ENCODE assay signal across 9 cellular contexts in genomic region chr1:998905-999796, GRCh38. TPM values are rescaled to one million over a fixed set of nuclear protein-coding genes. Genes with fewer than 3 reads are reported as not detected.
DNase-seq lines count a peak whose midpoint lies in the region; ATAC-seq and TF ChIP-seq lines count a peak whose summit lies in the region.
"Had no signal": no experiment of that assay in that cellular context is flagged by ENCODE, and none has a peak within 500 bp of the region (broad histone marks: within the 10 kb centered on the region; RNA-seq: fewer than 3 reads in every experiment).

No MANE protein-coding gene starts in this region.

- peak overlapping the region; percentile 46 to 92 (median 60) for H3K4me3 ChIP-seq in sigmoid colon

- no peaks in the 10 kb centered on the region for H3K36me3 ChIP-seq in sigmoid colon

- no peak overlapping the region for H3K27ac Mint-ChIP-seq in activated naive CD8-positive, alpha-beta T cell
- H3K27ac Mint-ChIP-seq in activated naive CD8-positive, alpha-beta T cell treated with anti-CD3 and anti-CD28 coated beads for 36 hours = no peak overlapping the region
- H3K27ac Mint-ChIP-seq in activated CD8-positive, alpha-beta T cell treated with anti-CD3 and anti-CD28 coated beads for 36 hours = no peak overlapping the region
- H3K27ac Mint-ChIP-seq: stimulated activated naive CD8-positive, alpha-beta T cell treated with anti-CD3 and anti-CD28 coated beads, Interleukin-15, Interleukin-2, amounts not matched to agents 100 ng/mL and 50 ng/mL, for 24 hours had no signal

- no peak for TF ChIP-seq CTCF in activated CD8-positive, alpha-beta T cell treated with anti-CD3 and anti-CD28 coated beads for 36 hours (IDR thresholded peaks at IDR 0.05)
- no peak for TF ChIP-seq CTCF in sigmoid colon (IDR thresholded peaks at IDR 0.05)

- peaks cover 8% of the 10 kb centered on the region for H3K4me1 Mint-ChIP-seq in activated naive CD8-positive, alpha-beta T cell (ENCODE audit: low read depth)
- peaks cover 5% of the 10 kb centered on the region for H3K4me1 Mint-ChIP-seq in activated naive CD8-positive, alpha-beta T cell treated with anti-CD3 and anti-CD28 coated beads for 36 hours
- peaks cover 10% of the 10 kb centered on the region for H3K4me1 Mint-ChIP-seq in activated CD8-positive, alpha-beta T cell treated with anti-CD3 and anti-CD28 coated beads for 36 hours (ENCODE audit: low read depth)

- H3K36me3 Mint-ChIP-seq in activated naive CD8-positive, alpha-beta T cell = no peaks in the 10 kb centered on the region
- H3K36me3 Mint-ChIP-seq in activated naive CD8-positive, alpha-beta T cell treated with anti-CD3 and anti-CD28 coated beads for 36 hours = no peaks in the 10 kb centered on the region
- H3K36me3 Mint-ChIP-seq in activated CD8-positive, alpha-beta T cell treated with anti-CD3 and anti-CD28 coated beads for 36 hours (ENCODE audit: low read depth) = peaks cover 2% of the 10 kb centered on the region

- ATAC-seq in activated CD8-positive, alpha-beta T cell treated with anti-CD3 and anti-CD28 coated beads for 36 hours = peak; percentile 19
- ATAC-seq in left ventricle myocardium superior (peak; percentile 12), GM21528 (IDR thresholded peaks at IDR 0.05; ENCODE audit: low FRiP score, unreplicated experiment) (no peak)

- H3K4me3 Mint-ChIP-seq in activated naive CD8-positive, alpha-beta T cell = peak overlapping the region; percentile 42
- H3K4me3 Mint-ChIP-seq in activated naive CD8-positive, alpha-beta T cell treated with anti-CD3 and anti-CD28 coated beads for 36 hours = no peak overlapping the region
- H3K4me3 Mint-ChIP-seq in activated CD8-positive, alpha-beta T cell treated with anti-CD3 and anti-CD28 coated beads for 36 hours = peak overlapping the region; percentile 47
- H3K4me3 Mint-ChIP-seq: stimulated activated naive CD8-positive, alpha-beta T cell treated with anti-CD3 and anti-CD28 coated beads, Interleukin-15, Interleukin-2, amounts not matched to agents 100 ng/mL and 50 ng/mL, for 24 hours had no signal

- WGBS in sigmoid colon, 2 donors = 0 to 1% methylated on average over 99 of the region's 99 CpGs

- H3K27ac ChIP-seq in sigmoid colon = peak overlapping the region; percentile 89 to 98 (median 96)

- H3K9me3 Mint-ChIP-seq in activated naive CD8-positive, alpha-beta T cell (ENCODE audit: low read depth) = no peaks in the 10 kb centered on the region
- H3K9me3 Mint-ChIP-seq in activated naive CD8-positive, alpha-beta T cell treated with anti-CD3 and anti-CD28 coated beads for 36 hours = no peaks in the 10 kb centered on the region
- no peaks in the 10 kb centered on the region for H3K9me3 Mint-ChIP-seq in activated CD8-positive, alpha-beta T cell treated with anti-CD3 and anti-CD28 coated beads for 36 hours
- H3K9me3 Mint-ChIP-seq: stimulated activated naive CD8-positive, alpha-beta T cell treated with anti-CD3 and anti-CD28 coated beads, Interleukin-15, Interleukin-2, amounts not matched to agents 100 ng/mL and 50 ng/mL, for 24 hours had no signal

- DNase-seq in activated naive CD8-positive, alpha-beta T cell treated with anti-CD3 and anti-CD28 coated beads for 36 hours = no peak
- DNase-seq in activated CD8-positive, alpha-beta T cell treated with anti-CD3 and anti-CD28 coated beads for 36 hours = peak; percentile 46
- peak; percentile 68 for DNase-seq in left ventricle myocardium superior
- DNase-seq in sigmoid colon = peak; percentile 78
- DNase-seq in NCI-H1436 (lab: John Stamatoyannopoulos, UW) = no peak
- DNase-seq in GF-D8 (lab: John Stamatoyannopoulos, UW) = no peak

- peaks cover 0 to 42% (median 31%) of the 10 kb centered on the region in 4 donors for H3K4me1 ChIP-seq in sigmoid colon

- no peak for TF ChIP-seq EP300 in sigmoid colon (IDR thresholded peaks at IDR 0.05)

- intact Hi-C loops in activated CD8-positive, alpha-beta T cell treated with anti-CD3 and anti-CD28 coated beads for 36 hours (cut with micrococcal nuclease) = no loop called here
- intact Hi-C loops in left ventricle myocardium superior (cut with micrococcal nuclease) = no loop called here
- intact Hi-C loops in sigmoid colon (cut with DNase I) = no loop called here

- POLR2A ChIA-PET in activated CD8-positive, alpha-beta T cell treated with anti-CD3 and anti-CD28 coated beads for 36 hours (lab: Charles Lee) = interaction anchor here (0.9 kb wide), 1 partner anchor 9 kb away, joined by 3 read pairs; no protein-coding TSS in a partner anchor

- H3K27me3 Mint-ChIP-seq in activated naive CD8-positive, alpha-beta T cell = peaks cover 4% of the 10 kb centered on the region
- peaks cover 61% of the 10 kb centered on the region for H3K27me3 Mint-ChIP-seq in activated naive CD8-positive, alpha-beta T cell treated with anti-CD3 and anti-CD28 coated beads for 36 hours
- H3K27me3 Mint-ChIP-seq in activated CD8-positive, alpha-beta T cell treated with anti-CD3 and anti-CD28 coated beads for 36 hours = peaks cover 34% of the 10 kb centered on the region

- CTCF ChIA-PET in activated CD8-positive, alpha-beta T cell treated with anti-CD3 and anti-CD28 coated beads for 36 hours (lab: Charles Lee) = interaction anchor here (0.6 to 1.3 kb wide), 3 partner anchors 15 kb away, joined by 3 to 5 read pairs (median 3); partner anchors contain the start of gene ISG15

- no peak for TF ChIP-seq POLR2A in sigmoid colon (IDR thresholded peaks at IDR 0.05)

- no peaks in the 10 kb centered on the region for H3K9me3 ChIP-seq in sigmoid colon

- peaks cover 0 to 17% (median 5%) of the 10 kb centered on the region in 3 donors for H3K27me3 ChIP-seq in sigmoid colon

RNA-seq across cellular contexts. Expression of gene HES4, which starts 0.7 kb away (rescaled TPM):
- 1 to 10 TPM in 1 of 2 experiments, under 1 TPM in 1; 0.93 to 1.1 TPM for total RNA-seq in activated naive CD8-positive, alpha-beta T cell treated with anti-CD3 and anti-CD28 coated beads for 36 hours
- 1 to 10 TPM; 5.7 to 9.0 TPM for total RNA-seq in activated CD8-positive, alpha-beta T cell treated with anti-CD3 and anti-CD28 coated beads for 36 hours
- total RNA-seq in left ventricle myocardium superior (39.4 TPM), sigmoid colon (10 to 100 TPM; 25.0 to 65.1 (median 27.9) TPM)
- polyA plus RNA-seq in sigmoid colon = 10 to 100 TPM in 1 of 3 donors, 1 to 10 TPM in 2; 1.2 to 15.7 (median 4.6) TPM

RNA-seq across cellular contexts. Expression of gene ISG15, which starts 14.1 kb away (rescaled TPM):
- 10 to 100 TPM; 71.7 to 78.4 TPM for total RNA-seq in activated naive CD8-positive, alpha-beta T cell treated with anti-CD3 and anti-CD28 coated beads for 36 hours
- 100 to 1,000 TPM in 1 of 2 experiments, 10 to 100 TPM in 1; 94.5 to 102 TPM for total RNA-seq in activated CD8-positive, alpha-beta T cell treated with anti-CD3 and anti-CD28 coated beads for 36 hours
- total RNA-seq in left ventricle myocardium superior (16.4 TPM), sigmoid colon (10 to 100 TPM; 49.4 to 81.1 (median 68.8) TPM)
- polyA plus RNA-seq in sigmoid colon = 100 to 1,000 TPM in 2 of 3 donors, 10 to 100 TPM in 1; 78.7 to 357 (median 241) TPM

RNA-seq across cellular contexts. Expression of gene PERM1, which starts 17.3 kb away (rescaled TPM):
- total RNA-seq in activated naive CD8-positive, alpha-beta T cell treated with anti-CD3 and anti-CD28 coated beads for 36 hours = not detected
- not detected for total RNA-seq in activated CD8-positive, alpha-beta T cell treated with anti-CD3 and anti-CD28 coated beads for 36 hours
- total RNA-seq in left ventricle myocardium superior (187 TPM), sigmoid colon (under 1 TPM in 1 of 4 donors, not detected in 3; under 0.01 TPM)
- polyA plus RNA-seq in sigmoid colon = under 1 TPM in 2 of 3 donors, not detected in 1; 0.16 to 0.69 TPM

RNA-seq across cellular contexts. Expression of gene AGRN, which starts 20.8 kb away (rescaled TPM):
- 10 to 100 TPM; 30.4 to 30.5 TPM for total RNA-seq in activated naive CD8-positive, alpha-beta T cell treated with anti-CD3 and anti-CD28 coated beads for 36 hours
- 10 to 100 TPM; 64.9 to 68.0 TPM for total RNA-seq in activated CD8-positive, alpha-beta T cell treated with anti-CD3 and anti-CD28 coated beads for 36 hours
- total RNA-seq in left ventricle myocardium superior (18.5 TPM), sigmoid colon (10 to 100 TPM in 2 of 4 donors, 1 to 10 TPM in 2; 3.9 to 23.3 (median 10.3) TPM)
- 10 to 100 TPM in 1 of 3 donors, 1 to 10 TPM in 2; 2.8 to 54.4 (median 3.0) TPM for polyA plus RNA-seq in sigmoid colon

RNA-seq across cellular contexts. Expression of gene PLEKHN1, which starts 32.9 kb away (rescaled TPM):
- total RNA-seq in activated naive CD8-positive, alpha-beta T cell treated with anti-CD3 and anti-CD28 coated beads for 36 hours = 1 to 10 TPM in 1 of 2 experiments, under 1 TPM in 1; 0.85 to 1.3 TPM
- total RNA-seq in activated CD8-positive, alpha-beta T cell treated with anti-CD3 and anti-CD28 coated beads for 36 hours = 1 to 10 TPM; 1.0 to 1.3 TPM
- total RNA-seq in left ventricle myocardium superior = not detected
- total RNA-seq in sigmoid colon = not detected
- polyA plus RNA-seq in sigmoid colon = 1 to 10 TPM in 1 of 3 donors, under 1 TPM in 1, not detected in 1; 0.46 to 1.5 TPM

Comparison
In these comparisons a context has a peak if more than half of its experiments do, and no peak if none do; other contexts are left out.
1. DNase-seq: peak in activated CD8-positive, alpha-beta T cell treated with anti-CD3 and anti-CD28 coated beads for 36 hours (single experiment), left ventricle myocardium superior (single experiment) and sigmoid colon (single experiment); none in activated naive CD8-positive, alpha-beta T cell treated with anti-CD3 and anti-CD28 coated beads for 36 hours (single experiment), NCI-H1436 (single experiment) and GF-D8 (single experiment).
2. RNA of gene PERM1, which starts 17.3 kb away (total RNA-seq): 187 TPM in left ventricle myocardium superior (single experiment); under 0.01 TPM in sigmoid colon, not detected in activated naive CD8-positive, alpha-beta T cell treated with anti-CD3 and anti-CD28 coated beads for 36 hours and not detected in activated CD8-positive, alpha-beta T cell treated with anti-CD3 and anti-CD28 coated beads for 36 hours; every median in the first group is over 100 times any median in the second.